Comparison of ENCODE assay signal across 24 cellular contexts in genomic region chr16:69378760-69379159, GRCh38. TPM values are rescaled to one million over a fixed set of nuclear protein-coding genes. Genes with fewer than 3 reads are reported as not detected.
A peak's percentile ranks its signal among the peaks of the same experiment; 100 is the strongest.
DNase-seq lines count a peak whose midpoint lies in the region; ATAC-seq lines count a peak whose summit lies in the region.
"Had no signal": no experiment of that assay in that cellular context is flagged by ENCODE, and none has a peak within 500 bp of the region (broad histone marks: within the 10 kb centered on the region; RNA-seq: fewer than 3 reads in every experiment).

No MANE protein-coding gene starts in this region.

- no peaks in the 10 kb centered on the region for H3K9me3 Mint-ChIP-seq in activated CD4-positive, alpha-beta memory T cell treated with anti-CD3 and anti-CD28 coated beads for 36 hours
- no peaks in the 10 kb centered on the region for H3K9me3 Mint-ChIP-seq in activated CD4-positive, alpha-beta memory T cell treated with anti-CD3 and anti-CD28 coated beads, Interleukin-2, amount 10 ng/mL, durations not matched to agents 7 days and 5 days
- H3K9me3 Mint-ChIP-seq: activated CD4-positive, alpha-beta T cell treated with anti-CD3 and anti-CD28 coated beads, Interleukin-2, amount 10 ng/mL, durations not matched to agents 7 days and 5 days had no signal

- H3K27me3 Mint-ChIP-seq in activated CD4-positive, alpha-beta memory T cell treated with anti-CD3 and anti-CD28 coated beads for 36 hours, result no peaks in the 10 kb centered on the region
- H3K27me3 Mint-ChIP-seq in activated CD4-positive, alpha-beta memory T cell treated with anti-CD3 and anti-CD28 coated beads, Interleukin-2, amount 10 ng/mL, durations not matched to agents 7 days and 5 days, result no peaks in the 10 kb centered on the region
- no peaks in the 10 kb centered on the region for H3K27me3 Mint-ChIP-seq in T-helper 17 cell
- H3K27me3 Mint-ChIP-seq: activated CD4-positive, alpha-beta T cell treated with anti-CD3 and anti-CD28 coated beads, Interleukin-2, amount 10 ng/mL, durations not matched to agents 7 days and 5 days had no signal

- H3K23ac ChIP-seq in mesenchymal stem cell (ENCODE audit: low read length in 2 of 2), result no peak overlapping the region

- H3K4me3 ChIP-seq in mesenchymal stem cell (ENCODE audit: insufficient read depth in 1 of 2, low read depth in 1 of 2, low read length in 2 of 2), result no peak overlapping the region
- H3K4me3 ChIP-seq: pancreas, stomach, upper lobe of left lung had no signal

- peak overlapping the region; percentile 71 for H3K27ac Mint-ChIP-seq in activated CD4-positive, alpha-beta memory T cell treated with anti-CD3 and anti-CD28 coated beads for 36 hours
- H3K27ac Mint-ChIP-seq in activated CD4-positive, alpha-beta memory T cell treated with anti-CD3 and anti-CD28 coated beads, Interleukin-2, amount 10 ng/mL, durations not matched to agents 7 days and 5 days, result no peak overlapping the region
- H3K27ac Mint-ChIP-seq in T-helper 17 cell, result peak overlapping the region; percentile 54
- H3K27ac Mint-ChIP-seq: activated CD4-positive, alpha-beta T cell treated with anti-CD3 and anti-CD28 coated beads, Interleukin-2, amount 10 ng/mL, durations not matched to agents 7 days and 5 days had no signal

- H4K8ac ChIP-seq in mesenchymal stem cell (ENCODE audit: low read length), result no peak overlapping the region

- no peak overlapping the region for H3K14ac ChIP-seq in mesenchymal stem cell (ENCODE audit: low read length in 2 of 2)

- H4K91ac ChIP-seq in mesenchymal stem cell (ENCODE audit: low read length), result no peak overlapping the region

- no peak overlapping the region for H2BK120ac ChIP-seq in mesenchymal stem cell (ENCODE audit: low read depth, low read length)

- peaks cover 42% of the 10 kb centered on the region for H3K36me3 Mint-ChIP-seq in activated CD4-positive, alpha-beta memory T cell treated with anti-CD3 and anti-CD28 coated beads for 36 hours
- H3K36me3 Mint-ChIP-seq in activated CD4-positive, alpha-beta memory T cell treated with anti-CD3 and anti-CD28 coated beads, Interleukin-2, amount 10 ng/mL, durations not matched to agents 7 days and 5 days (ENCODE audit: low read depth), result peaks cover 57% of the 10 kb centered on the region
- peaks cover 5% of the 10 kb centered on the region for H3K36me3 Mint-ChIP-seq in T-helper 17 cell (ENCODE audit: low read depth)

- CTCF ChIA-PET in activated CD4-positive, alpha-beta memory T cell treated with anti-CD3 and anti-CD28 coated beads for 36 hours (lab: Charles Lee), result interaction anchor here (0.6 to 2.2 kb wide), 4 partner anchors 17 to 376 kb away, joined by 3 to 14 read pairs (median 5); partner anchors contain the start of gene NOB1
- CTCF ChIA-PET in activated CD4-positive, alpha-beta memory T cell treated with anti-CD3 and anti-CD28 coated beads, Interleukin-2, amount 10 ng/mL, durations not matched to agents 7 days and 5 days (lab: Charles Lee), result interaction anchor here (7.7 kb wide), 1 partner anchor 18 kb away, joined by 39 read pairs; no protein-coding TSS in a partner anchor

- H3K79me1 ChIP-seq in mesenchymal stem cell (replicated peaks; ENCODE audit: low read length, poor library complexity, severe bottlenecking), result peaks cover 21% of the 10 kb centered on the region

- H3K9ac ChIP-seq in mesenchymal stem cell (ENCODE audit: low read length), result peak overlapping the region; percentile 6

- H3K18ac ChIP-seq in mesenchymal stem cell (ENCODE audit: low read depth in 1 of 2, low read length in 2 of 2), result no peak overlapping the region

- H3K9me3 ChIP-seq in T-helper 17 cell (ENCODE audit: control insufficient read depth, low read length, poor library complexity, severe bottlenecking) (no peaks in the 10 kb centered on the region), mesenchymal stem cell (ENCODE audit: control insufficient read depth, low read length) (no peaks in the 10 kb centered on the region)
- H3K9me3 ChIP-seq: pancreas, stomach, upper lobe of left lung had no signal

- no peak overlapping the region for H2AK5ac ChIP-seq in mesenchymal stem cell (ENCODE audit: low read length, severe bottlenecking)

- no peak for DNase-seq in activated CD4-positive, alpha-beta memory T cell treated with anti-CD3 and anti-CD28 coated beads for 36 hours
- no peak for DNase-seq in activated CD4-positive, alpha-beta memory T cell treated with anti-CD3 and anti-CD28 coated beads, Interleukin-2, amount 10 ng/mL, durations not matched to agents 7 days and 5 days
- DNase-seq in T-helper 17 cell, result no peak
- DNase-seq in mesenchymal stem cell, result no peak
- DNase-seq: activated CD4-positive, alpha-beta T cell treated with anti-CD3 and anti-CD28 coated beads, Interleukin-2, amount 10 ng/mL, durations not matched to agents 7 days and 5 days; amniotic stem cell; C1 segment of cervical spinal cord; central memory CD4-positive, alpha-beta T cell; effector memory CD4-positive, alpha-beta T cell; head of caudate nucleus; Karpas-422; NCI-H1092; NCI-H2081 treated with DMSO at 0.1 percent for 48 hours; NCI-H510A treated with DMSO at 0.1 percent for 48 hours; pancreas; stomach; SW 1271; upper lobe of left lung had no signal

- H3K4me2 ChIP-seq in mesenchymal stem cell (ENCODE audit: low read length, poor library complexity, severe bottlenecking), result no peak overlapping the region

- POLR2A ChIA-PET in activated CD4-positive, alpha-beta memory T cell treated with anti-CD3 and anti-CD28 coated beads for 36 hours (lab: Charles Lee), result no interaction called here
- POLR2A ChIA-PET in activated CD4-positive, alpha-beta memory T cell treated with anti-CD3 and anti-CD28 coated beads, Interleukin-2, amount 10 ng/mL, durations not matched to agents 7 days and 5 days (lab: Charles Lee), result interaction anchor here (0.6 to 1.1 kb wide), 4 partner anchors 38 to 1815 kb away, joined by 3 read pairs; no protein-coding TSS in a partner anchor

- ATAC-seq in T-helper 17 cell (no peak), GM18907 (IDR thresholded peaks at IDR 0.05; ENCODE audit: unreplicated experiment) (no peak), GM18867 (IDR thresholded peaks at IDR 0.05; ENCODE audit: unreplicated experiment) (no peak)
- ATAC-seq: pancreas, sciatic nerve had no signal

- no peak overlapping the region for H2BK12ac ChIP-seq in mesenchymal stem cell (ENCODE audit: low read length in 2 of 2)

- no peak overlapping the region for H3K4me3 Mint-ChIP-seq in activated CD4-positive, alpha-beta memory T cell treated with anti-CD3 and anti-CD28 coated beads for 36 hours
- no peak overlapping the region for H3K4me3 Mint-ChIP-seq in activated CD4-positive, alpha-beta memory T cell treated with anti-CD3 and anti-CD28 coated beads, Interleukin-2, amount 10 ng/mL, durations not matched to agents 7 days and 5 days
- H3K4me3 Mint-ChIP-seq in T-helper 17 cell, result no peak overlapping the region
- H3K4me3 Mint-ChIP-seq: activated CD4-positive, alpha-beta T cell treated with anti-CD3 and anti-CD28 coated beads, Interleukin-2, amount 10 ng/mL, durations not matched to agents 7 days and 5 days had no signal

- intact Hi-C loops in activated CD4-positive, alpha-beta memory T cell treated with anti-CD3 and anti-CD28 coated beads for 36 hours (cut with micrococcal nuclease), result no loop called here

- no peak overlapping the region for H2AFZ ChIP-seq in mesenchymal stem cell (ENCODE audit: low read depth, low read length)

- H2BK15ac ChIP-seq in mesenchymal stem cell (ENCODE audit: low read depth, poor library complexity, severe bottlenecking), result no peak overlapping the region

- H2BK5ac ChIP-seq in mesenchymal stem cell (ENCODE audit: low read depth, low read length, poor library complexity, severe bottlenecking), result no peak overlapping the region

- H3K4ac ChIP-seq in mesenchymal stem cell (ENCODE audit: low read depth in 1 of 2, low read length in 2 of 2), result no peak overlapping the region

- 100% methylated on average over 1 of the region's 1 CpG for WGBS in mesenchymal stem cell

- H3K27ac ChIP-seq in mesenchymal stem cell (ENCODE audit: low read length, poor library complexity, severe bottlenecking), result no peak overlapping the region
- H3K27ac ChIP-seq: pancreas, RWPE1, stomach had no signal

- H3K36me3 ChIP-seq in mesenchymal stem cell (ENCODE audit: control insufficient read depth in 1 of 2, insufficient read depth in 2 of 2, low read depth in 1 of 2, low read length in 2 of 2), result peaks cover 17 to 78% of the 10 kb centered on the region in 2 experiments

- no peaks in the 10 kb centered on the region for H3K4me1 ChIP-seq in mesenchymal stem cell (ENCODE audit: control insufficient read depth, insufficient read depth, low read depth, low read length)

- no peaks in the 10 kb centered on the region for H3K27me3 ChIP-seq in mesenchymal stem cell (ENCODE audit: control insufficient read depth in 1 of 2, insufficient read depth in 1 of 2, low read length in 2 of 2)
- H3K27me3 ChIP-seq: pancreas, stomach, upper lobe of left lung had no signal

- H3K4me1 Mint-ChIP-seq in activated CD4-positive, alpha-beta memory T cell treated with anti-CD3 and anti-CD28 coated beads for 36 hours (ENCODE audit: low read depth), result peaks cover 40% of the 10 kb centered on the region
- H3K4me1 Mint-ChIP-seq in activated CD4-positive, alpha-beta memory T cell treated with anti-CD3 and anti-CD28 coated beads, Interleukin-2, amount 10 ng/mL, durations not matched to agents 7 days and 5 days, result peaks cover 24% of the 10 kb centered on the region
- peaks cover 10% of the 10 kb centered on the region for H3K4me1 Mint-ChIP-seq in T-helper 17 cell

RNA-seq across cellular contexts. Expression of gene TERF2, which starts 7.0 kb away (rescaled TPM):
- 10 to 100 TPM; 39.5 to 42.5 TPM for total RNA-seq in activated CD4-positive, alpha-beta memory T cell treated with anti-CD3 and anti-CD28 coated beads for 36 hours
- 10 to 100 TPM; 40.4 to 40.8 TPM for total RNA-seq in activated CD4-positive, alpha-beta memory T cell treated with anti-CD3 and anti-CD28 coated beads, Interleukin-2, amount 10 ng/mL, durations not matched to agents 7 days and 5 days
- total RNA-seq in T-helper 17 cell, result 10 to 100 TPM; 29.6 to 30.6 TPM
- polyA plus RNA-seq in mesenchymal stem cell (2013, experiment 1 of 2), result 27.2 TPM
- 28.4 TPM for polyA plus RNA-seq in mesenchymal stem cell (2013, experiment 2 of 2)

RNA-seq across cellular contexts. Expression of gene TMED6, which starts 27.2 kb away (rescaled TPM):
- total RNA-seq in activated CD4-positive, alpha-beta memory T cell treated with anti-CD3 and anti-CD28 coated beads for 36 hours, result under 1 TPM; 0.58 to 0.86 TPM
- total RNA-seq in activated CD4-positive, alpha-beta memory T cell treated with anti-CD3 and anti-CD28 coated beads, Interleukin-2, amount 10 ng/mL, durations not matched to agents 7 days and 5 days, result 1 to 10 TPM; 1.3 to 1.8 TPM
- under 1 TPM in 1 of 2 donors, not detected in 1; 0.75 TPM for total RNA-seq in T-helper 17 cell
- 0.10 TPM for polyA plus RNA-seq in mesenchymal stem cell (2013, experiment 1 of 2)
- polyA plus RNA-seq in mesenchymal stem cell (2013, experiment 2 of 2), result not detected
- total RNA-seq: fibroblast of lung, lower leg skin, sciatic nerve had no signal

RNA-seq across cellular contexts. Expression of gene NIP7, which starts 39.2 kb away (rescaled TPM):
- 10 to 100 TPM; 43.3 to 47.1 TPM for total RNA-seq in activated CD4-positive, alpha-beta memory T cell treated with anti-CD3 and anti-CD28 coated beads for 36 hours
- total RNA-seq in activated CD4-positive, alpha-beta memory T cell treated with anti-CD3 and anti-CD28 coated beads, Interleukin-2, amount 10 ng/mL, durations not matched to agents 7 days and 5 days, result 10 to 100 TPM; 36.0 to 36.7 TPM
- 10 to 100 TPM; 28.5 to 29.7 TPM for total RNA-seq in T-helper 17 cell
- 23.7 TPM for polyA plus RNA-seq in mesenchymal stem cell (2013, experiment 1 of 2)
- 23.7 TPM for polyA plus RNA-seq in mesenchymal stem cell (2013, experiment 2 of 2)

RNA-seq across cellular contexts. Expression of gene COG8, which starts 39.4 kb away (rescaled TPM):
- total RNA-seq in activated CD4-positive, alpha-beta memory T cell treated with anti-CD3 and anti-CD28 coated beads for 36 hours, result 10 to 100 TPM; 25.4 to 27.9 TPM
- total RNA-seq in activated CD4-positive, alpha-beta memory T cell treated with anti-CD3 and anti-CD28 coated beads, Interleukin-2, amount 10 ng/mL, durations not matched to agents 7 days and 5 days, result 10 to 100 TPM; 30.6 to 30.7 TPM
- total RNA-seq in T-helper 17 cell, result 10 to 100 TPM; 21.7 to 22.8 TPM
- 20.3 TPM for polyA plus RNA-seq in mesenchymal stem cell (2013, experiment 1 of 2)
- 20.9 TPM for polyA plus RNA-seq in mesenchymal stem cell (2013, experiment 2 of 2)

RNA-seq across cellular contexts. Expression of gene CYB5B, which starts 45.7 kb away (rescaled TPM):
- 100 to 1,000 TPM; 147 to 152 TPM for total RNA-seq in activated CD4-positive, alpha-beta memory T cell treated with anti-CD3 and anti-CD28 coated beads for 36 hours
- 100 to 1,000 TPM; 149 to 152 TPM for total RNA-seq in activated CD4-positive, alpha-beta memory T cell treated with anti-CD3 and anti-CD28 coated beads, Interleukin-2, amount 10 ng/mL, durations not matched to agents 7 days and 5 days
- total RNA-seq in T-helper 17 cell, result 10 to 100 TPM; 32.8 to 42.4 TPM
- 379 TPM for polyA plus RNA-seq in mesenchymal stem cell (2013, experiment 1 of 2)
- 384 TPM for polyA plus RNA-seq in mesenchymal stem cell (2013, experiment 2 of 2)
